ENCODE assay signal across 1 cellular context in the genomic region with DNA sequence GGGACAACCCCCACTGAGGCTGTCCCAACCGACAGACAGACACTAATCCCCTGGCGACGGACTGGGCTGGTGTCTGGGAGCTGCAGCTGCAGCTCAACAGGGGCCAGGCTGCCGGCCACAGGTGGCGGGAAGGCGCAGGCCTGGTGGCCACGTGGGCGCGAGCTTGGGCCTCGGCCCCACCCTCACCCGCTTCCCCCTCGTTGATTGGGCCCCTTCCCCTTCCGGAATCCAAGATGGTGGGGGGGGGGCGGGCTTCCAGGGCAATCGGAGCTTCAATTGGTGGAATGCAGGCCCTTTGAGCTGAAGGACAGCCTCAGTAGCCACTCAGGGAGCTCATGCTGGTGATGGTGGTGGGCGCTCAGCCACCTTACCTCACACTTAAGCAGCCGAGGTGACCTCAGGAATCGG.
A peak's percentile ranks its signal among the peaks of the same experiment; 100 is the strongest.
TF ChIP-seq lines count a peak whose summit lies in the region.

No MANE protein-coding gene starts in this region.

TF ChIP-seq in K562, 482 proteins besides CTCF, POLR2A, EP300 and RAD21 (continued from another document):
- TF ChIP-seq, protein P1, sequence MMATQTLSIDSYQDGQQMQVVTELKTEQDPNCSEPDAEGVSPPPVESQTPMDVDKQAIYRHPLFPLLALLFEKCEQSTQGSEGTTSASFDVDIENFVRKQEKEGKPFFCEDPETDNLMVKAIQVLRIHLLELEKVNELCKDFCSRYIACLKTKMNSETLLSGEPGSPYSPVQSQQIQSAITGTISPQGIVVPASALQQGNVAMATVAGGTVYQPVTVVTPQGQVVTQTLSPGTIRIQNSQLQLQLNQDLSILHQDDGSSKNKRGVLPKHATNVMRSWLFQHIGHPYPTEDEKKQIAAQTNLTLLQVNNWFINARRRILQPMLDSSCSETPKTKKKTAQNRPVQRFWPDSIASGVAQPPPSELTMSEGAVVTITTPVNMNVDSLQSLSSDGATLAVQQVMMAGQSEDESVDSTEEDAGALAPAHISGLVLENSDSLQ (IDR thresholded peaks at IDR 0.05), result peak; percentile 97
- TF ChIP-seq, protein P2, sequence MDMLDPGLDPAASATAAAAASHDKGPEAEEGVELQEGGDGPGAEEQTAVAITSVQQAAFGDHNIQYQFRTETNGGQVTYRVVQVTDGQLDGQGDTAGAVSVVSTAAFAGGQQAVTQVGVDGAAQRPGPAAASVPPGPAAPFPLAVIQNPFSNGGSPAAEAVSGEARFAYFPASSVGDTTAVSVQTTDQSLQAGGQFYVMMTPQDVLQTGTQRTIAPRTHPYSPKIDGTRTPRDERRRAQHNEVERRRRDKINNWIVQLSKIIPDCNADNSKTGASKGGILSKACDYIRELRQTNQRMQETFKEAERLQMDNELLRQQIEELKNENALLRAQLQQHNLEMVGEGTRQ (CRISPR knock-in tag; IDR thresholded peaks at IDR 0.05), result peak; percentile 48
- TF ChIP-seq XRCC3 (IDR thresholded peaks at IDR 0.05) (no peak), ZFX (CRISPR knock-in tag; IDR thresholded peaks at IDR 0.05) (peak; percentile 40; the same call in 1 of the 2 replicates), CBFB (CRISPR knock-in tag; IDR thresholded peaks at IDR 0.05) (no peak), ZBTB7A (IDR thresholded peaks at IDR 0.05; ENCODE audit: borderline replicate concordance, control insufficient read depth, low read depth, low read length) (no peak), ATF7 (IDR thresholded peaks at IDR 0.05) (no peak), PHTF2 (CRISPR knock-in tag; IDR thresholded peaks at IDR 0.05) (no peak), MYC (IDR thresholded peaks at IDR 0.05; ENCODE audit: low read depth, low read length) (peak; percentile 40; the same call in 1 of the 2 replicates), MYC (CRISPR knock-in tag; IDR thresholded peaks at IDR 0.05; ENCODE audit: borderline replicate concordance, low read depth) (no peak), HNRNPL (IDR thresholded peaks at IDR 0.05; ENCODE audit: low read depth, low read length) (no peak)
